Comparison of ENCODE assay signal across 25 cellular contexts in the genomic region with DNA sequence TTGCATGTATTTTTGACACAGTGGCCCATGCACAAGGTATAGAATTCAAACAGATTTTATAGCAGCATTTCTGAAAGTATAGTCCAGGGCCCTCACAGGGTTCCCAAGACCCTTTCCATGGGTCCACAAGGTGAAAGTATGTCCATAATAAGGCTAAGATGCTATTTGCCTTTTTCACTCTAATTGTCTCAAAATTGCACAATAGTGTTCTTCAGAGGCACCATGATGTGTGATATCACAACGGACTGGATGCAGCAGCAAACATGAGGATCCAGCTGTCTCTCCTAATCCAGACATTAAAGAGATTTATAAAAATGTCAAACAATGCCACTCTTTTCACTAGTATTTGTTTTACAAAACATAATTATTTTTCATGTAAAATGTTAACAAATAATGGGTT.
"Had no signal": no experiment of that assay in that cellular context is flagged by ENCODE, and none has a peak within 500 bp of the region (broad histone marks: within the 10 kb centered on the region; RNA-seq: fewer than 3 reads in every experiment).

No MANE protein-coding gene starts in this region.

- H3K4me1 Mint-ChIP-seq: mesothelial cell of epicardium, naive B cell had no signal

- ATAC-seq: gastrocnemius medialis, heart right ventricle, left cardiac atrium, left lung, left ventricle myocardium superior, lower lobe of right lung, mucosa of descending colon had no signal

- H3K9me3 ChIP-seq: esophagus squamous epithelium, gastrocnemius medialis, heart right ventricle, left lung, lower lobe of right lung, mucosa of descending colon had no signal

- FAIRE-seq: colon, endothelial cell of umbilical vein, islet of Langerhans, keratinocyte had no signal

- H3K36me3 Mint-ChIP-seq: mesothelial cell of epicardium, naive B cell had no signal

- H3K4me3 Mint-ChIP-seq: mesothelial cell of epicardium, naive B cell had no signal

- H3K9me3 Mint-ChIP-seq: mesothelial cell of epicardium had no signal

- H3K27ac ChIP-seq: coronary artery, dorsolateral prefrontal cortex, esophagus squamous epithelium, gastrocnemius medialis, heart right ventricle, left lung, lower lobe of right lung had no signal

- H3K4me3 ChIP-seq: coronary artery, dorsolateral prefrontal cortex, esophagus squamous epithelium, gastrocnemius medialis, heart right ventricle, left lung, lower lobe of right lung, mucosa of descending colon had no signal

- H3K27me3 ChIP-seq: dorsolateral prefrontal cortex, esophagus squamous epithelium, gastrocnemius medialis, heart right ventricle, left lung had no signal

- H3K36me3 ChIP-seq: esophagus squamous epithelium, gastrocnemius medialis, heart right ventricle, left lung, lower lobe of right lung had no signal

- H3K4me1 ChIP-seq: esophagus squamous epithelium, gastrocnemius medialis, left lung, lower lobe of right lung had no signal

- H3K27me3 Mint-ChIP-seq: naive B cell had no signal

- DNase-seq: dermis blood vessel endothelial cell; dorsolateral prefrontal cortex; effector CD4-positive, alpha-beta T cell; effector memory CD4-positive, alpha-beta T cell; esophagus squamous epithelium; foreskin fibroblast; foreskin melanocyte; gastrocnemius medialis; glutamatergic neuron; head of caudate nucleus; heart right ventricle; hippocampal formation; left cardiac atrium; left lung; left ventricle myocardium superior; lower lobe of right lung; mesenchymal stem cell; mucosa of descending colon; naive B cell had no signal

- H3K27ac Mint-ChIP-seq: mesothelial cell of epicardium, naive B cell had no signal
